ENCODE assay signal across 11 cellular contexts in the genomic region with DNA sequence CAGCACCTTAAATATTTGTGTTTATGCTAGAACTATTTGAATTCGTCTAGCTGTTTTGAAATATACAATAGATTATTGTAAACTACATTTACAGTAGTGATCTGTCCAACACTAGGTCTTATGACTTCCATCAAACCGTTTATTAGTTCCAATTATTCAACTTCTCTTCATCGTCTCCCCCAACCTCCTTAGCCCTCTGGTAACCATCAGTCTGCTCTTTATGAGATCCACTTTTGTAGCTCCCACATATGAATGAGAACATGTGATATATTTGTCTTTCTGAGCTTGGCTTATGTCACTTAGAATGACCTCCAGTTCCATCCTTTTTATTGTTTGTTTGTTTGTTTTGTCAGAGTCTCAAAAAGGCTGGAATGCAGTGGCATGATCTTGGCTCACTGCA. TPM values are rescaled to one million over a fixed set of nuclear protein-coding genes. Genes with fewer than 3 reads are reported as not detected.
A peak's percentile ranks its signal among the peaks of the same experiment; 100 is the strongest.
DNase-seq lines count a peak whose midpoint lies in the region; ATAC-seq and TF ChIP-seq lines count a peak whose summit lies in the region.
"Had no signal": no experiment of that assay in that cellular context is flagged by ENCODE, and none has a peak within 500 bp of the region (broad histone marks: within the 10 kb centered on the region; RNA-seq: fewer than 3 reads in every experiment).

No MANE protein-coding gene starts in this region.

- H3K4me2 ChIP-seq in GM23338 = no peak overlapping the region
- no peak overlapping the region for H3K4me2 ChIP-seq in SU-DHL-6 (ENCODE audit: low read depth, low read length, poor library complexity, severe bottlenecking)

- H3K4me1 ChIP-seq in GM23338 (ENCODE audit: insufficient read depth) (peaks cover 34% of the 10 kb centered on the region), adrenal gland (replicated peaks in 1 of 2) (peaks cover 3 to 14% of the 10 kb centered on the region in 2 donors)

- peaks cover 13% of the 10 kb centered on the region for H3K9me3 Mint-ChIP-seq in GM23338

- intact Hi-C loops in Right ventricle myocardium inferior (cut with DNase I) (no loop called here), adrenal gland (cut with DNase I) (no loop called here)

- H3K4me1 Mint-ChIP-seq in GM23338 = peaks cover 41% of the 10 kb centered on the region

- H3K4me3 ChIP-seq in GM23338 = no peak overlapping the region
- no peak overlapping the region for H3K4me3 ChIP-seq in SU-DHL-6 (ENCODE audit: insufficient read depth, low read length, poor library complexity, severe bottlenecking)
- no peak overlapping the region for H3K4me3 ChIP-seq in adrenal gland
- H3K4me3 ChIP-seq: GM23248, HAP-1 had no signal

- H3F3A ChIP-seq in GM23338 (replicated peaks; ENCODE audit: low read depth) (no peaks in the 10 kb centered on the region), SU-DHL-6 (ENCODE audit: insufficient read depth) (peaks cover 26% of the 10 kb centered on the region)

- peak overlapping the region; percentile 18; the same call in 1 of the 2 replicates for H3K27ac Mint-ChIP-seq in GM23338

- H3K9me3 ChIP-seq in SU-DHL-6 (ENCODE audit: insufficient read depth, low read length) (no peaks in the 10 kb centered on the region), adrenal gland (replicated peaks in 1 of 3) (peaks cover 0 to 4% (median 0%) of the 10 kb centered on the region in 3 donors)
- H3K9me3 ChIP-seq: HAP-1 had no signal

- peaks cover 39% of the 10 kb centered on the region for H3K36me3 Mint-ChIP-seq in GM23338 (ENCODE audit: low read depth)

- no peak for DNase-seq in GM23338 (ENCODE audit: low spot score)
- DNase-seq in foreskin melanocyte = peak; percentile 84
- no peak for DNase-seq in Right ventricle myocardium inferior (ENCODE audit: missing footprints)
- DNase-seq in adrenal gland = no peak
- DNase-seq in cortex of kidney (lab: John Stamatoyannopoulos, UW) = no peak
- no peak for DNase-seq in AG20443 (ENCODE audit: low spot score)
- DNase-seq: DMS53, GM23248 had no signal

- peaks cover 5% of the 10 kb centered on the region for H3K27me3 Mint-ChIP-seq in GM23338 (ENCODE audit: insufficient read depth, low read depth, poor library complexity)

- H3K9me2 ChIP-seq in GM23338 (ENCODE audit: insufficient read depth) (no peaks in the 10 kb centered on the region), SU-DHL-6 (replicated peaks; ENCODE audit: insufficient read depth, low read length) (no peaks in the 10 kb centered on the region)

- WGBS in adrenal gland, 4 donors = 86 to 92% (median 89%) methylated on average over 3 of the region's 3 CpGs

- ATAC-seq in GM23338 (no peak), Right ventricle myocardium inferior (no peak)
- ATAC-seq: HepG2 had no signal

- H3K4me3 Mint-ChIP-seq in GM23338 = no peak overlapping the region

- H3K79me2 ChIP-seq in GM23338 (replicated peaks; ENCODE audit: insufficient read depth) (peaks cover 88% of the 10 kb centered on the region), SU-DHL-6 (ENCODE audit: insufficient read depth, low read length) (peaks cover 97% of the 10 kb centered on the region)

- no peak for TF ChIP-seq POLR2A in adrenal gland (IDR thresholded peaks at IDR 0.05)

- H3K27ac ChIP-seq in GM23338 (ENCODE audit: low read depth) (no peak overlapping the region), SU-DHL-6 (ENCODE audit: low read depth, low read length) (peak overlapping the region; percentile 31), adrenal gland (no peak overlapping the region)
- H3K27ac ChIP-seq: GM23248 had no signal

- TF ChIP-seq CTCF in GM23338 (conservative IDR thresholded peaks at IDR 0.05; ENCODE audit: low read depth in 2 of 2) (no peak), SU-DHL-6 (IDR thresholded peaks at IDR 0.05; ENCODE audit: insufficient read depth, low read length, poor library complexity, severe bottlenecking) (no peak), adrenal gland (IDR thresholded peaks at IDR 0.05) (no peak)

- no peak overlapping the region for H3K9ac ChIP-seq in SU-DHL-6 (ENCODE audit: low read length)
- H3K9ac ChIP-seq: GM23248 had no signal

- H2AFZ ChIP-seq in GM23338 (no peak overlapping the region), SU-DHL-6 (ENCODE audit: low read depth, low read length, severe bottlenecking) (no peak overlapping the region)
- H2AFZ ChIP-seq: GM23248 had no signal

- no peaks in the 10 kb centered on the region for H3K36me3 ChIP-seq in GM23338 (ENCODE audit: insufficient read depth)
- 0 out of 2 replicates have a peak, but pooled peaks cover 5% of the 10 kb centered on the region for H3K36me3 ChIP-seq in SU-DHL-6 (ENCODE audit: low read length)
- no peaks in the 10 kb centered on the region for H3K36me3 ChIP-seq in adrenal gland (replicated peaks in 1 of 2)
- H3K36me3 ChIP-seq: HAP-1 had no signal

- H3K27me3 ChIP-seq in GM23338 (ENCODE audit: insufficient read depth) = no peaks in the 10 kb centered on the region
- no peaks in the 10 kb centered on the region for H3K27me3 ChIP-seq in SU-DHL-6 (ENCODE audit: low read length)
- no peaks in the 10 kb centered on the region for H3K27me3 ChIP-seq in adrenal gland

- no peaks in the 10 kb centered on the region for H4K20me1 ChIP-seq in GM23338 (replicated peaks; ENCODE audit: insufficient read depth)
- peaks cover 14% of the 10 kb centered on the region for H4K20me1 ChIP-seq in SU-DHL-6 (ENCODE audit: low read depth, low read length)

TF ChIP-seq in GM23338, 12 proteins besides CTCF, POLR2A, EP300 and RAD21 (continues in another document):
- TF ChIP-seq CREB1 (CRISPR knock-in tag; IDR thresholded peaks at IDR 0.05; ENCODE audit: low read depth) = no peak
- TF ChIP-seq, protein P1, sequence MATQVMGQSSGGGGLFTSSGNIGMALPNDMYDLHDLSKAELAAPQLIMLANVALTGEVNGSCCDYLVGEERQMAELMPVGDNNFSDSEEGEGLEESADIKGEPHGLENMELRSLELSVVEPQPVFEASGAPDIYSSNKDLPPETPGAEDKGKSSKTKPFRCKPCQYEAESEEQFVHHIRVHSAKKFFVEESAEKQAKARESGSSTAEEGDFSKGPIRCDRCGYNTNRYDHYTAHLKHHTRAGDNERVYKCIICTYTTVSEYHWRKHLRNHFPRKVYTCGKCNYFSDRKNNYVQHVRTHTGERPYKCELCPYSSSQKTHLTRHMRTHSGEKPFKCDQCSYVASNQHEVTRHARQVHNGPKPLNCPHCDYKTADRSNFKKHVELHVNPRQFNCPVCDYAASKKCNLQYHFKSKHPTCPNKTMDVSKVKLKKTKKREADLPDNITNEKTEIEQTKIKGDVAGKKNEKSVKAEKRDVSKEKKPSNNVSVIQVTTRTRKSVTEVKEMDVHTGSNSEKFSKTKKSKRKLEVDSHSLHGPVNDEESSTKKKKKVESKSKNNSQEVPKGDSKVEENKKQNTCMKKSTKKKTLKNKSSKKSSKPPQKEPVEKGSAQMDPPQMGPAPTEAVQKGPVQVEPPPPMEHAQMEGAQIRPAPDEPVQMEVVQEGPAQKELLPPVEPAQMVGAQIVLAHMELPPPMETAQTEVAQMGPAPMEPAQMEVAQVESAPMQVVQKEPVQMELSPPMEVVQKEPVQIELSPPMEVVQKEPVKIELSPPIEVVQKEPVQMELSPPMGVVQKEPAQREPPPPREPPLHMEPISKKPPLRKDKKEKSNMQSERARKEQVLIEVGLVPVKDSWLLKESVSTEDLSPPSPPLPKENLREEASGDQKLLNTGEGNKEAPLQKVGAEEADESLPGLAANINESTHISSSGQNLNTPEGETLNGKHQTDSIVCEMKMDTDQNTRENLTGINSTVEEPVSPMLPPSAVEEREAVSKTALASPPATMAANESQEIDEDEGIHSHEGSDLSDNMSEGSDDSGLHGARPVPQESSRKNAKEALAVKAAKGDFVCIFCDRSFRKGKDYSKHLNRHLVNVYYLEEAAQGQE (IDR thresholded peaks at IDR 0.05; ENCODE audit: unreplicated experiment) = no peak
- no peak for TF ChIP-seq STAT1 (IDR thresholded peaks at IDR 0.05; ENCODE audit: unreplicated experiment)
- no peak for TF ChIP-seq ZNF331 (CRISPR knock-in tag; IDR thresholded peaks at IDR 0.05; ENCODE audit: low read depth)
- TF ChIP-seq EZH2phosphoT487 (IDR thresholded peaks at IDR 0.05; ENCODE audit: unreplicated experiment) = no peak
- no peak for TF ChIP-seq JUNB (IDR thresholded peaks at IDR 0.05; ENCODE audit: unreplicated experiment)
- TF ChIP-seq ZNF114 (CRISPR knock-in tag; IDR thresholded peaks at IDR 0.05) = no peak
- TF ChIP-seq, protein P2, sequence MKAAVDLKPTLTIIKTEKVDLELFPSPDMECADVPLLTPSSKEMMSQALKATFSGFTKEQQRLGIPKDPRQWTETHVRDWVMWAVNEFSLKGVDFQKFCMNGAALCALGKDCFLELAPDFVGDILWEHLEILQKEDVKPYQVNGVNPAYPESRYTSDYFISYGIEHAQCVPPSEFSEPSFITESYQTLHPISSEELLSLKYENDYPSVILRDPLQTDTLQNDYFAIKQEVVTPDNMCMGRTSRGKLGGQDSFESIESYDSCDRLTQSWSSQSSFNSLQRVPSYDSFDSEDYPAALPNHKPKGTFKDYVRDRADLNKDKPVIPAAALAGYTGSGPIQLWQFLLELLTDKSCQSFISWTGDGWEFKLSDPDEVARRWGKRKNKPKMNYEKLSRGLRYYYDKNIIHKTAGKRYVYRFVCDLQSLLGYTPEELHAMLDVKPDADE (IDR thresholded peaks at IDR 0.05) = no peak
- TF ChIP-seq NANOG (IDR thresholded peaks at IDR 0.05; ENCODE audit: borderline replicate concordance) = no peak
- TF ChIP-seq EZH2 (IDR thresholded peaks at IDR 0.05; ENCODE audit: low read depth, unreplicated experiment) = no peak

RNA-seq across cellular contexts. Expression of a gene that starts 11.8 kb away (rescaled TPM):
- 40.5 and 41.7 TPM in 2 replicates for total RNA-seq in GM23338 (2014; rRNA removed; shearing (Covaris generic))
- polyA plus RNA-seq in GM23338 (2016; fragmentation: Nextera tagmentation; extraction: Ambion mirVana) (28.3 and 28.4 TPM in 2 replicates), adrenal gland (10 to 100 TPM; 15.1 to 25.2 (median 22.3) TPM)
- total RNA-seq in Right ventricle myocardium inferior (22.6 TPM), adrenal gland (10 to 100 TPM; 32.2 to 91.1 (median 44.5) TPM)
